ENCODE assay signal across 30 cellular contexts in the genomic region with DNA sequence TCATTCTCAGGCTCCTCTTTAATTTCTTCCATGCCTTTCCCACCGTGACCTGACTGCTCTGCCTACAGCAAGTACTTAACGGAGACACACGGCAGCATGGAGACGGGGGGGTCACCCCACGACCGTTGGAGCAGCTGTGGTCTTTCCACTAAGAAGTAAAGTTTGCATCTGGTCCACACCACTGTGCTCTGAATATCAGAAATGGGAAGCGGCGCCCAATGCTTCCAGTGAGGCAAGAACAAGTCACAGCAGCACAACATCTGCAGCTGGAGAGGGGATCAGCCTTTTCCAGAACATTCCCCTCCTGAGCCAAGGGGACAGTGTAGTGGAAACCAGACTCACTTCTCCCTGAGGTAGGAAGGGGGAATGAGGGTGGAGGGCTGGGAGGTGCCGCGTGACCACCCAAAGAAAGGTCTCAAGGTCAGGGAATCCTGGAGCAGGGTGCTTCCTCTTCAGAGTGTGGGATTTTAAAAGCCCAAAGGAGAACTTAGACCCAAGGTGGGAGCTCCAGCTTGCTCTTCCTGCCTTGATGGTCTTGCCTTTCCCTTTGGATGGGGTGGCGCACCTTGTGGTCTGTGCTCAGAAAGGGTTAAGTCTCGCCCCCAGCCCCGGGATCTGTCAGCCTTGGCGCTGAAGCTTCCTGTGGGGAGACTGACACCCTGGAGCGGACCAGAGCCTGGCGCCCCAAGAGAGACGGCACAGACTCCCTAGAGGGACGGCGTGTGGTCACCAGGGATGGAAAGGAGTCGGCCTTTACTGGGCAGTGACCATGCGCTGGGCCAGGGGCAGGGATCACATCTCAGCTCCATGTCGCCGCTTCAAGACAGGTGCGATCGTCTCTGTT. TPM values are rescaled to one million over a fixed set of nuclear protein-coding genes. Genes with fewer than 3 reads are reported as not detected.
DNase-seq lines count a peak whose midpoint lies in the region; TF ChIP-seq lines count a peak whose summit lies in the region.
"Had no signal": no experiment of that assay in that cellular context is flagged by ENCODE, and none has a peak within 500 bp of the region (broad histone marks: within the 10 kb centered on the region; RNA-seq: fewer than 3 reads in every experiment).

No MANE protein-coding gene starts in this region.

- H3K4me3 Mint-ChIP-seq in chondrocyte (ENCODE audit: unreplicated experiment), result no peak overlapping the region
- H3K4me3 Mint-ChIP-seq: activated CD4-positive, alpha-beta T cell treated with anti-CD3 and anti-CD28 coated beads, Interleukin-2, amount 10 ng/mL, durations not matched to agents 24 days and 14 days; activated T-cell treated with anti-CD3 and anti-CD28 coated beads, Interleukin-2, amount 50 U/mL, for 24 hours; HFFc6; immature natural killer cell; T-cell had no signal

- no peak for TF ChIP-seq CTCF in chondrocyte (IDR thresholded peaks at IDR 0.05)
- TF ChIP-seq CTCF in tibial artery (IDR thresholded peaks at IDR 0.05), result no peak

- no peak overlapping the region for H3K4me3 ChIP-seq in tibial artery
- H3K4me3 ChIP-seq: body of pancreas, gastroesophageal sphincter, left lung, right lobe of liver had no signal

- peak; percentile 33 for DNase-seq in activated CD8-positive, alpha-beta memory T cell treated with anti-CD3 and anti-CD28 coated beads for 24 hours
- DNase-seq in activated CD8-positive, alpha-beta memory T cell treated with anti-CD3 and anti-CD28 coated beads, Interleukin-2, amount 50 U/mL, for 48 hours, result no peak
- no peak for DNase-seq in chondrocyte (ENCODE audit: low spot score)
- peak; percentile 87 for DNase-seq in mesenteric fat pad (ENCODE audit: low spot score)
- no peak for DNase-seq in tibial artery
- no peak for DNase-seq in NCI-H1694 treated with DMSO at 0.1 percent for 48 hours (lab: John Stamatoyannopoulos, UW)
- DNase-seq in dermis blood vessel endothelial cell, result no peak
- DNase-seq in OCI-M2 (lab: John Stamatoyannopoulos, UW; ENCODE audit: unreplicated experiment), result no peak
- DNase-seq: 8988T; activated CD4-positive, alpha-beta T cell treated with anti-CD3 and anti-CD28 coated beads, Interleukin-2, amount 10 ng/mL, durations not matched to agents 24 days and 14 days; activated gamma-delta T cell treated with Interleukin-2 at 50 U/mL for 16 hours; activated T-cell treated with anti-CD3 and anti-CD28 coated beads, Interleukin-2, amount 50 U/mL, for 24 hours; body of pancreas; GOT3; HFFc6; hypothalamus; immature natural killer cell; Karpas-422; mesendoderm; NCI-H446 treated with DMSO at 0.1 percent for 48 hours; right lobe of liver; RPMI8226; stimulated activated CD4-positive, alpha-beta T cell treated with anti-CD3 and anti-CD28 coated beads, Interleukin-12 subunit alpha, Interleukin-12 subunit beta, amount 100 ng/mL, for 4 hours; stimulated activated CD4-positive, alpha-beta T cell treated with anti-CD3 and anti-CD28 coated beads, Interleukin-2, amount 100 ng/mL, for 48 hours; T-cell; trophoblast cell had no signal

- intact Hi-C loops in tibial artery (cut with DNase I; ENCODE audit: low total_unique reads), result no loop called here

- no peaks in the 10 kb centered on the region for H3K36me3 Mint-ChIP-seq in chondrocyte (ENCODE audit: low read depth)
- H3K36me3 Mint-ChIP-seq: immature natural killer cell, T-cell had no signal

- H3K4me1 ChIP-seq in tibial artery, result peaks cover 0 to 39% (median 29%) of the 10 kb centered on the region in 4 donors
- H3K4me1 ChIP-seq: body of pancreas, right lobe of liver had no signal

- peak overlapping the region; percentile 27 to 59 for H3K27ac ChIP-seq in tibial artery
- H3K27ac ChIP-seq: body of pancreas, left lung, right lobe of liver had no signal

- H3K9me3 Mint-ChIP-seq in chondrocyte (ENCODE audit: low read depth), result no peaks in the 10 kb centered on the region
- H3K9me3 Mint-ChIP-seq: activated CD4-positive, alpha-beta T cell treated with anti-CD3 and anti-CD28 coated beads, Interleukin-2, amount 10 ng/mL, durations not matched to agents 24 days and 14 days; activated T-cell treated with anti-CD3 and anti-CD28 coated beads, Interleukin-2, amount 50 U/mL, for 24 hours; immature natural killer cell; T-cell had no signal

- no peaks in the 10 kb centered on the region for H3K9me3 ChIP-seq in tibial artery
- H3K9me3 ChIP-seq: body of pancreas, gastroesophageal sphincter, left lung, right lobe of liver had no signal

- H3K27me3 Mint-ChIP-seq in chondrocyte (ENCODE audit: low read depth), result peaks cover 7% of the 10 kb centered on the region
- H3K27me3 Mint-ChIP-seq: activated T-cell treated with anti-CD3 and anti-CD28 coated beads, Interleukin-2, amount 50 U/mL, for 24 hours had no signal

- peak overlapping the region; percentile 75 for H3K27ac Mint-ChIP-seq in chondrocyte (ENCODE audit: unreplicated experiment)
- H3K27ac Mint-ChIP-seq: activated CD4-positive, alpha-beta T cell treated with anti-CD3 and anti-CD28 coated beads, Interleukin-2, amount 10 ng/mL, durations not matched to agents 24 days and 14 days; activated T-cell treated with anti-CD3 and anti-CD28 coated beads, Interleukin-2, amount 50 U/mL, for 24 hours; HFFc6; T-cell had no signal

- peaks cover 58% of the 10 kb centered on the region for H3K4me1 Mint-ChIP-seq in chondrocyte (ENCODE audit: low read depth)
- H3K4me1 Mint-ChIP-seq: activated CD4-positive, alpha-beta T cell treated with anti-CD3 and anti-CD28 coated beads, Interleukin-2, amount 10 ng/mL, durations not matched to agents 24 days and 14 days; immature natural killer cell; T-cell had no signal

- H3K36me3 ChIP-seq in tibial artery, result no peaks in the 10 kb centered on the region
- H3K36me3 ChIP-seq: gastroesophageal sphincter, left lung, right lobe of liver had no signal

- H3K27me3 ChIP-seq in tibial artery, result no peaks in the 10 kb centered on the region
- H3K27me3 ChIP-seq: body of pancreas, right lobe of liver had no signal

RNA-seq across cellular contexts. Expression of a gene that starts 25.6 kb away (rescaled TPM):
- total RNA-seq in chondrocyte (56.3 to 148 TPM (median 145 TPM) in 3 replicates), mesenteric fat pad (46.3 TPM), dermis blood vessel endothelial cell (not detected in 2 replicates)
- total RNA-seq: activated CD4-positive, alpha-beta T cell treated with anti-CD3 and anti-CD28 coated beads, Interleukin-2, amount 10 ng/mL, durations not matched to agents 24 days and 14 days; fibroblast of lung; HFFc6; myocyte had no signal

Comparison
In these comparisons a context has a peak if more than half of its experiments do, and no peak if none do; other contexts are left out.
1. DNase-seq: peak in activated CD8-positive, alpha-beta memory T cell treated with anti-CD3 and anti-CD28 coated beads for 24 hours (single experiment) and mesenteric fat pad (single experiment); none in activated CD8-positive, alpha-beta memory T cell treated with anti-CD3 and anti-CD28 coated beads, Interleukin-2, amount 50 U/mL, for 48 hours (single experiment), chondrocyte (single experiment), tibial artery (0 of 2), NCI-H1694 treated with DMSO at 0.1 percent for 48 hours (single experiment), dermis blood vessel endothelial cell (single experiment) and OCI-M2 (single experiment).
2. RNA of a gene that starts 25.6 kb away (total RNA-seq): 56.3 to 148 TPM in chondrocyte and 46.3 TPM in mesenteric fat pad (single experiment); not detected in dermis blood vessel endothelial cell; every median in the first group is over 10 times any median in the second.